Comparison of ENCODE assay signal across 1 cellular context in the genomic region with DNA sequence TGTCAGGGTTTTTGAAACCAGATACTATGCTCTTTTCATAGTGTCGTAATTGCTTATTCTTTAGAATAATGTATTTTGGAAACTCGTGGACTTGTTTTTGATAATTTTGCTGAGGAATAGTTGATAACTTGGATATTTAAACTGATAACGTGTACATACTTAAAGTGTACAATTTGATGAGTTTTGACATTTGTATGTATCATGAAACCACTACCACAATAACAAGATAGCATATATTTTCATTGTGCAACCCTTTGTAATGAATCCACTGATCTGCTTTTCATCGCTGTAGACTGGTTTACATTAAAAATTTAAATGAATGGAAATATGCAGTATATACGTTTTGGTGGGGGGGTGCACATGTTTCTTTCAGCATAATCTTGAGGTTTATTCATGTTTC.
TF ChIP-seq lines count a peak whose summit lies in the region.

No MANE protein-coding gene starts in this region.

TF ChIP-seq in HepG2, 621 proteins besides CTCF, POLR2A, EP300 and RAD21:
- TF ChIP-seq ZNF138 (CRISPR knock-in tag; IDR thresholded peaks at IDR 0.05; ENCODE audit: low read depth) (no peak), ZNF331 (CRISPR knock-in tag; IDR thresholded peaks at IDR 0.05) (no peak), ZNF180 (CRISPR knock-in tag; IDR thresholded peaks at IDR 0.05; ENCODE audit: borderline replicate concordance, low read depth) (no peak), PCBP2 (optimal IDR thresholded peaks at IDR 0.05; ENCODE audit: low read depth, low read length, poor library complexity, severe bottlenecking) (no peak), ZNF205 (CRISPR knock-in tag; IDR thresholded peaks at IDR 0.05) (no peak), ATF7 (IDR thresholded peaks at IDR 0.05) (no peak), ATF7 (CRISPR knock-in tag; IDR thresholded peaks at IDR 0.05) (no peak), PTBP1 (IDR thresholded peaks at IDR 0.05; ENCODE audit: low read depth, low read length, poor library complexity, severe bottlenecking) (no peak)
- TF ChIP-seq, protein P1, sequence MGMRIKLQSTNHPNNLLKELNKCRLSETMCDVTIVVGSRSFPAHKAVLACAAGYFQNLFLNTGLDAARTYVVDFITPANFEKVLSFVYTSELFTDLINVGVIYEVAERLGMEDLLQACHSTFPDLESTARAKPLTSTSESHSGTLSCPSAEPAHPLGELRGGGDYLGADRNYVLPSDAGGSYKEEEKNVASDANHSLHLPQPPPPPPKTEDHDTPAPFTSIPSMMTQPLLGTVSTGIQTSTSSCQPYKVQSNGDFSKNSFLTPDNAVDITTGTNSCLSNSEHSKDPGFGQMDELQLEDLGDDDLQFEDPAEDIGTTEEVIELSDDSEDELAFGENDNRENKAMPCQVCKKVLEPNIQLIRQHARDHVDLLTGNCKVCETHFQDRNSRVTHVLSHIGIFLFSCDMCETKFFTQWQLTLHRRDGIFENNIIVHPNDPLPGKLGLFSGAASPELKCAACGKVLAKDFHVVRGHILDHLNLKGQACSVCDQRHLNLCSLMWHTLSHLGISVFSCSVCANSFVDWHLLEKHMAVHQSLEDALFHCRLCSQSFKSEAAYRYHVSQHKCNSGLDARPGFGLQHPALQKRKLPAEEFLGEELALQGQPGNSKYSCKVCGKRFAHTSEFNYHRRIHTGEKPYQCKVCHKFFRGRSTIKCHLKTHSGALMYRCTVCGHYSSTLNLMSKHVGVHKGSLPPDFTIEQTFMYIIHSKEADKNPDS (CRISPR knock-in tag; IDR thresholded peaks at IDR 0.05): no peak
- TF ChIP-seq, protein P2, sequence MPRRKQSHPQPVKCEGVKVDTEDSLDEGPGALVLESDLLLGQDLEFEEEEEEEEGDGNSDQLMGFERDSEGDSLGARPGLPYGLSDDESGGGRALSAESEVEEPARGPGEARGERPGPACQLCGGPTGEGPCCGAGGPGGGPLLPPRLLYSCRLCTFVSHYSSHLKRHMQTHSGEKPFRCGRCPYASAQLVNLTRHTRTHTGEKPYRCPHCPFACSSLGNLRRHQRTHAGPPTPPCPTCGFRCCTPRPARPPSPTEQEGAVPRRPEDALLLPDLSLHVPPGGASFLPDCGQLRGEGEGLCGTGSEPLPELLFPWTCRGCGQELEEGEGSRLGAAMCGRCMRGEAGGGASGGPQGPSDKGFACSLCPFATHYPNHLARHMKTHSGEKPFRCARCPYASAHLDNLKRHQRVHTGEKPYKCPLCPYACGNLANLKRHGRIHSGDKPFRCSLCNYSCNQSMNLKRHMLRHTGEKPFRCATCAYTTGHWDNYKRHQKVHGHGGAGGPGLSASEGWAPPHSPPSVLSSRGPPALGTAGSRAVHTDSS (CRISPR knock-in tag; conservative IDR thresholded peaks at IDR 0.05): no peak
- TF ChIP-seq, protein P3, sequence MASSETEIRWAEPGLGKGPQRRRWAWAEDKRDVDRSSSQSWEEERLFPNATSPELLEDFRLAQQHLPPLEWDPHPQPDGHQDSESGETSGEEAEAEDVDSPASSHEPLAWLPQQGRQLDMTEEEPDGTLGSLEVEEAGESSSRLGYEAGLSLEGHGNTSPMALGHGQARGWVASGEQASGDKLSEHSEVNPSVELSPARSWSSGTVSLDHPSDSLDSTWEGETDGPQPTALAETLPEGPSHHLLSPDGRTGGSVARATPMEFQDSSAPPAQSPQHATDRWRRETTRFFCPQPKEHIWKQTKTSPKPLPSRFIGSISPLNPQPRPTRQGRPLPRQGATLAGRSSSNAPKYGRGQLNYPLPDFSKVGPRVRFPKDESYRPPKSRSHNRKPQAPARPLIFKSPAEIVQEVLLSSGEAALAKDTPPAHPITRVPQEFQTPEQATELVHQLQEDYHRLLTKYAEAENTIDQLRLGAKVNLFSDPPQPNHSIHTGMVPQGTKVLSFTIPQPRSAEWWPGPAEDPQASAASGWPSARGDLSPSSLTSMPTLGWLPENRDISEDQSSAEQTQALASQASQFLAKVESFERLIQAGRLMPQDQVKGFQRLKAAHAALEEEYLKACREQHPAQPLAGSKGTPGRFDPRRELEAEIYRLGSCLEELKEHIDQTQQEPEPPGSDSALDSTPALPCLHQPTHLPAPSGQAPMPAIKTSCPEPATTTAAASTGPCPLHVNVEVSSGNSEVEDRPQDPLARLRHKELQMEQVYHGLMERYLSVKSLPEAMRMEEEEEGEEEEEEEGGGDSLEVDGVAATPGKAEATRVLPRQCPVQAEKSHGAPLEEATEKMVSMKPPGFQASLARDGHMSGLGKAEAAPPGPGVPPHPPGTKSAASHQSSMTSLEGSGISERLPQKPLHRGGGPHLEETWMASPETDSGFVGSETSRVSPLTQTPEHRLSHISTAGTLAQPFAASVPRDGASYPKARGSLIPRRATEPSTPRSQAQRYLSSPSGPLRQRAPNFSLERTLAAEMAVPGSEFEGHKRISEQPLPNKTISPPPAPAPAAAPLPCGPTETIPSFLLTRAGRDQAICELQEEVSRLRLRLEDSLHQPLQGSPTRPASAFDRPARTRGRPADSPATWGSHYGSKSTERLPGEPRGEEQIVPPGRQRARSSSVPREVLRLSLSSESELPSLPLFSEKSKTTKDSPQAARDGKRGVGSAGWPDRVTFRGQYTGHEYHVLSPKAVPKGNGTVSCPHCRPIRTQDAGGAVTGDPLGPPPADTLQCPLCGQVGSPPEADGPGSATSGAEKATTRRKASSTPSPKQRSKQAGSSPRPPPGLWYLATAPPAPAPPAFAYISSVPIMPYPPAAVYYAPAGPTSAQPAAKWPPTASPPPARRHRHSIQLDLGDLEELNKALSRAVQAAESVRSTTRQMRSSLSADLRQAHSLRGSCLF (CRISPR knock-in tag; IDR thresholded peaks at IDR 0.05; ENCODE audit: borderline replicate concordance): no peak
- TF ChIP-seq, protein P4, sequence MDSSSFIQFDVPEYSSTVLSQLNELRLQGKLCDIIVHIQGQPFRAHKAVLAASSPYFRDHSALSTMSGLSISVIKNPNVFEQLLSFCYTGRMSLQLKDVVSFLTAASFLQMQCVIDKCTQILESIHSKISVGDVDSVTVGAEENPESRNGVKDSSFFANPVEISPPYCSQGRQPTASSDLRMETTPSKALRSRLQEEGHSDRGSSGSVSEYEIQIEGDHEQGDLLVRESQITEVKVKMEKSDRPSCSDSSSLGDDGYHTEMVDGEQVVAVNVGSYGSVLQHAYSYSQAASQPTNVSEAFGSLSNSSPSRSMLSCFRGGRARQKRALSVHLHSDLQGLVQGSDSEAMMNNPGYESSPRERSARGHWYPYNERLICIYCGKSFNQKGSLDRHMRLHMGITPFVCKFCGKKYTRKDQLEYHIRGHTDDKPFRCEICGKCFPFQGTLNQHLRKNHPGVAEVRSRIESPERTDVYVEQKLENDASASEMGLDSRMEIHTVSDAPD (CRISPR knock-in tag; IDR thresholded peaks at IDR 0.05): no peak
TF ChIP-seq in HepG2: peak in this region for 0.
